Comparison of ENCODE assay signal across 30 cellular contexts in genomic region chr15:33639051-33639450, GRCh38.
"Had no signal": no experiment of that assay in that cellular context is flagged by ENCODE, and none has a peak within 500 bp of the region (broad histone marks: within the 10 kb centered on the region; RNA-seq: fewer than 3 reads in every experiment).

No MANE protein-coding gene starts in this region.

- H3K9me3 Mint-ChIP-seq: dendritic cell treated with granulocyte-macrophage colony-stimulating factor and Interleukin-4, amounts not matched to agents 40 ng/mL and 50 ng/mL, for 4 days; endodermal cell; memory B cell; natural killer cell; neural crest cell; stimulated activated naive CD8-positive, alpha-beta T cell treated with anti-CD3 and anti-CD28 coated beads, Interleukin-15, amount 100 ng/mL, for 72 hours had no signal

- H3K9me3 ChIP-seq: gastroesophageal sphincter, heart left ventricle, neutrophil, pancreas, right atrium auricular region, suprapubic skin, transverse colon, upper lobe of right lung, uterus had no signal

- H3K4me1 Mint-ChIP-seq: natural killer cell; stimulated activated naive CD8-positive, alpha-beta T cell treated with anti-CD3 and anti-CD28 coated beads, Interleukin-15, amount 100 ng/mL, for 72 hours had no signal

- H3K27me3 ChIP-seq: gastroesophageal sphincter, hepatocyte, pancreas, right atrium auricular region, suprapubic skin, transverse colon, upper lobe of right lung, uterus had no signal

- H3K27ac ChIP-seq: epithelial cell of prostate, gastroesophageal sphincter, heart left ventricle, hepatocyte, neutrophil, pancreas, right atrium auricular region, suprapubic skin, transverse colon, upper lobe of right lung, uterus had no signal

- DNase-seq: effector CD8-positive, alpha-beta T cell; endodermal cell; foreskin fibroblast; heart left ventricle; kidney; natural killer cell; pancreas; stimulated activated CD4-positive, alpha-beta T cell treated with anti-CD3 and anti-CD28 coated beads, Interleukin-12 subunit alpha, Interleukin-12 subunit beta, amount 100 ng/mL, for 4 hours; stimulated activated CD4-positive, alpha-beta T cell treated with anti-CD3 and anti-CD28 coated beads, Interleukin-1b, Interleukin-23, amount 100 ng/mL, for 48 hours; stimulated activated CD4-positive, alpha-beta T cell treated with anti-CD3 and anti-CD28 coated beads, Interleukin-4, amount 100 ng/mL, for 1 hour; stimulated activated CD8-positive, alpha-beta memory T cell treated with anti-CD3 and anti-CD28 coated beads, Interleukin-4, amount 100 ng/mL, for 48 hours; stimulated activated naive CD4-positive, alpha-beta T cell; stimulated activated naive CD8-positive, alpha-beta T cell treated with anti-CD3 and anti-CD28 coated beads, Interleukin-15, amount 100 ng/mL, for 72 hours; transverse colon; upper lobe of right lung; uterus had no signal

- H3K4me3 Mint-ChIP-seq: dendritic cell treated with granulocyte-macrophage colony-stimulating factor and Interleukin-4, amounts not matched to agents 40 ng/mL and 50 ng/mL, for 4 days; endodermal cell; memory B cell; natural killer cell; neural crest cell; stimulated activated naive CD8-positive, alpha-beta T cell treated with anti-CD3 and anti-CD28 coated beads, Interleukin-15, amount 100 ng/mL, for 72 hours had no signal

- H3K27ac Mint-ChIP-seq: dendritic cell treated with granulocyte-macrophage colony-stimulating factor and Interleukin-4, amounts not matched to agents 40 ng/mL and 50 ng/mL, for 4 days; endodermal cell; memory B cell; natural killer cell; stimulated activated naive CD8-positive, alpha-beta T cell treated with anti-CD3 and anti-CD28 coated beads, Interleukin-15, amount 100 ng/mL, for 72 hours had no signal

- H3K4me2 ChIP-seq: hepatocyte, smooth muscle cell had no signal

- H3K4me3 ChIP-seq: gastroesophageal sphincter, heart left ventricle, hepatocyte, lung, pancreas, right atrium auricular region, smooth muscle cell, suprapubic skin, transverse colon, upper lobe of right lung, uterus had no signal

- H3K36me3 Mint-ChIP-seq: memory B cell, natural killer cell had no signal

- H3K79me2 ChIP-seq: hepatocyte had no signal

- ATAC-seq: esophagus mucosa; gastroesophageal sphincter; heart left ventricle; left lobe of liver; natural killer cell; pancreas; sciatic nerve; stimulated activated naive CD8-positive, alpha-beta T cell treated with anti-CD3 and anti-CD28 coated beads, Interleukin-15, amount 100 ng/mL, for 72 hours; upper lobe of right lung had no signal

- H2AFZ ChIP-seq: hepatocyte had no signal

- H3K36me3 ChIP-seq: heart left ventricle, neutrophil, pancreas, right atrium auricular region, suprapubic skin, transverse colon, upper lobe of right lung, uterus had no signal
